Comparison of ENCODE assay signal across 8 cellular contexts in genomic region chr2:64945973-64946736, GRCh38. TPM values are rescaled to one million over a fixed set of nuclear protein-coding genes. Genes with fewer than 3 reads are reported as not detected.
DNase-seq lines count a peak whose midpoint lies in the region; ATAC-seq lines count a peak whose summit lies in the region.

No MANE protein-coding gene starts in this region.

- ATAC-seq in GM21360 (IDR thresholded peaks at IDR 0.05; ENCODE audit: unreplicated experiment) = peak; percentile 89

- POLR2A ChIA-PET in CD8-positive, alpha-beta memory T cell (lab: Charles Lee) = interaction anchor here (1.0 kb wide), 1 partner anchor 28 kb away, joined by 3 read pairs; no protein-coding TSS in a partner anchor

- peak overlapping the region; percentile 23 to 91 (median 80) for H3K4me3 Mint-ChIP-seq in CD8-positive, alpha-beta memory T cell
- peak overlapping the region; percentile 79 to 89 (median 85) for H3K4me3 Mint-ChIP-seq in immature natural killer cell

- no peaks in the 10 kb centered on the region for H3K9me3 Mint-ChIP-seq in CD8-positive, alpha-beta memory T cell
- H3K9me3 Mint-ChIP-seq in immature natural killer cell = no peaks in the 10 kb centered on the region

- peaks cover 23% of the 10 kb centered on the region for H3K4me1 ChIP-seq in CD8-positive, alpha-beta memory T cell (ENCODE audit: insufficient read depth, low read length)

- H3K4me1 Mint-ChIP-seq in CD8-positive, alpha-beta memory T cell = peaks cover 29 to 35% (median 33%) of the 10 kb centered on the region in 3 donors
- peaks cover 42 to 53% of the 10 kb centered on the region in 2 donors for H3K4me1 Mint-ChIP-seq in immature natural killer cell

- peak; percentile 15 to 70 (median 36) for DNase-seq in CD8-positive, alpha-beta memory T cell
- DNase-seq in HK-2 (ENCODE audit: unreplicated experiment) (peak; percentile 16), immature natural killer cell (peak; percentile 71 to 75 (median 74)), NCI-H526 treated with DMSO at 0.1 percent for 48 hours (lab: John Stamatoyannopoulos, UW) (no peak), NCI-H446 (lab: John Stamatoyannopoulos, UW) (no peak)
- DNase-seq in activated CD4-positive, alpha-beta T cell treated with anti-CD3 and anti-CD28 coated beads, Interleukin-2, amount 50 U/mL, for 48 hours = peak; percentile 69 to 75
- peak; percentile 39 to 45 for DNase-seq in stimulated activated CD8-positive, alpha-beta memory T cell treated with anti-CD3 and anti-CD28 coated beads, Interleukin-7, amount 100 ng/mL, for 4 hours (ENCODE audit: low read depth in 2 of 2)

- no peak overlapping the region for H3K27ac ChIP-seq in CD8-positive, alpha-beta memory T cell (ENCODE audit: low read depth, low read length)

- peak overlapping the region; percentile 43 for H3K4me3 ChIP-seq in CD8-positive, alpha-beta memory T cell (ENCODE audit: low read length)

- H3K27ac Mint-ChIP-seq in CD8-positive, alpha-beta memory T cell = peak overlapping the region; percentile 32 to 96 (median 89)
- H3K27ac Mint-ChIP-seq in immature natural killer cell = peak overlapping the region; percentile 88 to 97 (median 96)

- no peaks in the 10 kb centered on the region for H3K36me3 ChIP-seq in CD8-positive, alpha-beta memory T cell (ENCODE audit: insufficient read depth, low read length)

- H3K9me3 ChIP-seq in CD8-positive, alpha-beta memory T cell (ENCODE audit: low read length) = no peaks in the 10 kb centered on the region

- peaks cover 0 to 4% of the 10 kb centered on the region in 2 donors for H3K27me3 Mint-ChIP-seq in CD8-positive, alpha-beta memory T cell
- H3K27me3 Mint-ChIP-seq in immature natural killer cell (ENCODE audit: low read depth in 3 of 3) = peaks cover under 1 to 8% (median 4%) of the 10 kb centered on the region in 3 donors

- CTCF ChIA-PET in CD8-positive, alpha-beta memory T cell (lab: Charles Lee) = interaction anchor here (1.1 to 1.7 kb wide), 4 partner anchors 28 to 94 kb away, joined by 3 to 4 read pairs (median 3); no protein-coding TSS in a partner anchor

- H3K27me3 ChIP-seq in CD8-positive, alpha-beta memory T cell (ENCODE audit: insufficient read depth, low read length, poor library complexity, severe bottlenecking) = no peaks in the 10 kb centered on the region

- H3K36me3 Mint-ChIP-seq in CD8-positive, alpha-beta memory T cell = no peaks in the 10 kb centered on the region
- H3K36me3 Mint-ChIP-seq in immature natural killer cell = no peaks in the 10 kb centered on the region

RNA-seq across cellular contexts. Expression of gene SLC1A4, which starts 43.0 kb away (rescaled TPM):
- 10 to 100 TPM; 21.2 to 21.3 TPM for total RNA-seq in CD8-positive, alpha-beta memory T cell
- 1.9 TPM for polyA plus RNA-seq in CD8-positive, alpha-beta memory T cell
- 10 to 100 TPM in 1 of 3 donors, 1 to 10 TPM in 2; 7.0 to 10.4 (median 8.2) TPM for polyA plus RNA-seq in immature natural killer cell

Comparison
In these comparisons a context has a peak if more than half of its experiments do, and no peak if none do; other contexts are left out.
1. DNase-seq: peak in CD8-positive, alpha-beta memory T cell (5 of 5), HK-2 (single experiment), activated CD4-positive, alpha-beta T cell treated with anti-CD3 and anti-CD28 coated beads, Interleukin-2, amount 50 U/mL, for 48 hours (2 of 2), immature natural killer cell (3 of 3) and stimulated activated CD8-positive, alpha-beta memory T cell treated with anti-CD3 and anti-CD28 coated beads, Interleukin-7, amount 100 ng/mL, for 4 hours (2 of 2); none in NCI-H526 treated with DMSO at 0.1 percent for 48 hours (single experiment) and NCI-H446 (0 of 2).